20 cellular contexts compared by ENCODE assay signal in the genomic region with DNA sequence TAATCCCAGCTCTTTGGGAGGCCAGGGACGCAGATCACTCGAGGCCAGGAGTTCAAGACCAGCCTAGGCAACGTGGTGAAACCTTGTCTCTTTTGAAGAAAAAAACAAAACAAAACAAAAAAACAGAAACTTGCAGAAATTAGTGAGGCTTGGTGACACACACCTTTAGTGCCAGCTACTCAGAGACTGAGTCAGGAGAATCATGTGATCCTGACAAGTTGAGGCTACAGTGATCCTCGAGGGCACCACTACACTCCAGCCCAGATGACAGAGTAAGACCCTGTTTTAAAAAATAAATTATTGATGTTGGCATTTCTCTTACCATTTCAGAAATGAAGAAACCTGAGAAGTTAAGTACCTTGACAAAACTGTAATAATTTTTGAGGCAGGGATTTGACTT.
"Had no signal": no experiment of that assay in that cellular context is flagged by ENCODE, and none has a peak within 500 bp of the region (broad histone marks: within the 10 kb centered on the region; RNA-seq: fewer than 3 reads in every experiment).

No MANE protein-coding gene starts in this region.

- H3K4me2 ChIP-seq: smooth muscle cell had no signal

- FAIRE-seq: colon, frontal cortex, keratinocyte, pancreas had no signal

- H3K27me3 ChIP-seq: dorsolateral prefrontal cortex, neutrophil, pancreas, right atrium auricular region, testis, tibial artery had no signal

- DNase-seq: dorsolateral prefrontal cortex; effector CD4-positive, alpha-beta T cell; hypothalamus; mesenchymal stem cell; mucosa of descending colon; naive B cell; pancreas; stimulated activated CD4-positive, alpha-beta T cell treated with anti-CD3 and anti-CD28 coated beads, Interleukin-4, amount 100 ng/mL, for 4 hours; stimulated activated naive CD8-positive, alpha-beta T cell treated with anti-CD3 and anti-CD28 coated beads, Interleukin-15, Interleukin-2, amounts not matched to agents 100 U/mL and 50 U/mL, for 24 hours; substantia nigra; testis; tibial artery had no signal

- H3K4me3 ChIP-seq: dorsolateral prefrontal cortex, lung, mucosa of descending colon, pancreas, right atrium auricular region, smooth muscle cell, testis, tibial artery had no signal

- H3K9me3 ChIP-seq: mucosa of descending colon, neutrophil, pancreas, right atrium auricular region, testis, tibial artery had no signal

- H3K4me1 ChIP-seq: pancreas, right atrium auricular region, testis, tibial artery had no signal

- H3K27ac ChIP-seq: dorsolateral prefrontal cortex, epithelial cell of prostate, neutrophil, pancreas, right atrium auricular region, testis, tibial artery had no signal
